Comparison of ENCODE assay signal across 38 cellular contexts in the genomic region with DNA sequence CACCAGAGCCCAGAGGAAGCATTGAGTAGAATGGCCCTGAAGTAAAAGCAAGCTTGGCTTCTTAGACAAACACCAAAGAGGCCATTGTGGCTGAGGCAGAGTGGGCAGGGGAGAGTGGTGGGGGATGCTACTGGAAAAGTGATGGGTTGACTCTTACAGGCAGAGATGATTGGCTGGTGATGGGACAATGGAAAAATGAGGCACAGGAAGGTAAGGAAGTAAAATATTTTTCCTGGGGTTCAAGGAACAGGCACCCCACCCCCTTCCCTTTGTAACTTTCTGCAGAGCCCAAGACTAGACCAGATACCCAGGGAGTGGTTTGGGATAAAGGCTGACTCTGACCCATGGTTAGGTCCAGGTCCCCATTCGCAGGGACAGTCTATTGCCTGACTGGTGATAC. TPM values are rescaled to one million over a fixed set of nuclear protein-coding genes. Genes with fewer than 3 reads are reported as not detected.
"Had no signal": no experiment of that assay in that cellular context is flagged by ENCODE, and none has a peak within 500 bp of the region (broad histone marks: within the 10 kb centered on the region; RNA-seq: fewer than 3 reads in every experiment).

No MANE protein-coding gene starts in this region.

- H3K9me3 ChIP-seq: ascending aorta had no signal

- DNase-seq: activated B cell treated with CpG ODN at 0.5 μM for 24 hours; activated CD4-positive, alpha-beta memory T cell treated with anti-CD3 and anti-CD28 coated beads, Interleukin-2, amount 10 ng/mL, durations not matched to agents 7 days and 5 days; activated CD4-positive, alpha-beta T cell treated with anti-CD3 and anti-CD28 coated beads for 4 hours; activated CD4-positive, alpha-beta T cell treated with anti-CD3 and anti-CD28 coated beads, Interleukin-2, amount 10 ng/mL, durations not matched to agents 24 days and 14 days; activated CD4-positive, alpha-beta T cell treated with anti-CD3 and anti-CD28 coated beads, Interleukin-2, amount 50 U/mL, for 1 hour; activated CD4-positive, alpha-beta T cell treated with anti-CD3 and anti-CD28 coated beads, Interleukin-2, amount 50 U/mL, for 4 hours; activated CD4-positive, CD25-positive, alpha-beta regulatory T cell treated with anti-CD3 and anti-CD28 coated beads, Interleukin-2, amount 50 U/mL, for 72 hours; activated CD8-positive, alpha-beta memory T cell treated with anti-CD3 and anti-CD28 coated beads for 24 hours; activated CD8-positive, alpha-beta memory T cell treated with anti-CD3 and anti-CD28 coated beads, Interleukin-2, amount 10 ng/mL, durations not matched to agents 7 days and 5 days; activated CD8-positive, alpha-beta memory T cell treated with anti-CD3 and anti-CD28 coated beads, Interleukin-2, amount 50 U/mL, for 48 hours; activated CD8-positive, alpha-beta T cell treated with anti-CD3 and anti-CD28 coated beads, Interleukin-2, amount 10 ng/mL, durations not matched to agents 7 days and 5 days; activated effector memory CD4-positive, alpha-beta T cell treated with Interleukin-2 at 50 U/mL for 16 hours; activated gamma-delta T cell; activated naive CD4-positive, alpha-beta T cell treated with anti-CD3 and anti-CD28 coated beads, Interleukin-2, amount 10 ng/mL, durations not matched to agents 7 days and 5 days; activated naive CD4-positive, alpha-beta T cell treated with Interleukin-2 at 50 U/mL for 16 hours; activated naive CD8-positive, alpha-beta T cell treated with anti-CD3 and anti-CD28 coated beads, Interleukin-2, amount 10 ng/mL, durations not matched to agents 7 days and 5 days; activated naive CD8-positive, alpha-beta T cell treated with anti-CD3 and anti-CD28 coated beads, Interleukin-2, amount 50 U/mL, for 24 hours; activated T-cell treated with anti-CD3 and anti-CD28 coated beads, Interleukin-2, amount 50 U/mL, for 24 hours; activated T-cell treated with anti-CD3 and anti-CD28 coated beads, Interleukin-2, amount 50 U/mL, for 48 hours; amygdala; anterior cingulate cortex; caudate nucleus; cerebellar nuclear complex; T-helper 1 cell; T-helper 2 cell; T-helper 9 cell had no signal

- H3K36me3 ChIP-seq: ascending aorta, cardiac muscle cell had no signal

- H3K27me3 ChIP-seq: ascending aorta, cardiac muscle cell had no signal

- H3K4me1 ChIP-seq: ascending aorta had no signal

- H3K4me3 Mint-ChIP-seq: activated B cell treated with CpG ODN at 0.5 μM for 24 hours; activated CD4-positive, alpha-beta memory T cell treated with anti-CD3 and anti-CD28 coated beads, Interleukin-2, amount 10 ng/mL, durations not matched to agents 7 days and 5 days; activated CD4-positive, alpha-beta T cell treated with anti-CD3 and anti-CD28 coated beads, Interleukin-2, amount 10 ng/mL, durations not matched to agents 24 days and 14 days; activated CD8-positive, alpha-beta memory T cell treated with anti-CD3 and anti-CD28 coated beads, Interleukin-2, amount 10 ng/mL, durations not matched to agents 7 days and 5 days; activated CD8-positive, alpha-beta T cell treated with anti-CD3 and anti-CD28 coated beads, Interleukin-2, amount 10 ng/mL, durations not matched to agents 7 days and 5 days; activated naive CD4-positive, alpha-beta T cell treated with anti-CD3 and anti-CD28 coated beads, Interleukin-2, amount 10 ng/mL, durations not matched to agents 7 days and 5 days; activated naive CD4-positive, alpha-beta T cell treated with anti-CD3 and anti-CD28 coated beads, Interleukin-2, amount 50 U/mL, for 24 hours; activated naive CD8-positive, alpha-beta T cell; activated naive CD8-positive, alpha-beta T cell treated with anti-CD3 and anti-CD28 coated beads, Interleukin-2, amount 10 ng/mL, durations not matched to agents 7 days and 5 days; activated naive CD8-positive, alpha-beta T cell treated with anti-CD3 and anti-CD28 coated beads, Interleukin-2, amount 50 U/mL, for 24 hours; activated T-cell treated with anti-CD3 and anti-CD28 coated beads, Interleukin-2, amount 50 U/mL, for 24 hours; brain; central memory CD8-positive, alpha-beta T cell; T-helper 1 cell treated with Interleukin-12 subunit alpha and Interleukin-12 subunit beta and Interleukin-4 antibody, amounts not matched to agents 30 μg/mL and 1 μg/mL, for 36 hours; T-helper 2 cell treated with Interferon-gamma antibody and Interleukin-4, amounts not matched to agents 5 μg/mL and 100 μg/mL, for 36 hours had no signal

- H3K4me3 ChIP-seq: ascending aorta, cardiac muscle cell had no signal

- H3K9me3 Mint-ChIP-seq: activated B cell treated with CpG ODN at 0.5 μM for 24 hours; activated CD4-positive, alpha-beta memory T cell treated with anti-CD3 and anti-CD28 coated beads, Interleukin-2, amount 10 ng/mL, durations not matched to agents 7 days and 5 days; activated CD4-positive, alpha-beta T cell treated with anti-CD3 and anti-CD28 coated beads, Interleukin-2, amount 10 ng/mL, durations not matched to agents 24 days and 14 days; activated naive CD4-positive, alpha-beta T cell treated with anti-CD3 and anti-CD28 coated beads, Interleukin-2, amount 10 ng/mL, durations not matched to agents 7 days and 5 days; activated naive CD4-positive, alpha-beta T cell treated with anti-CD3 and anti-CD28 coated beads, Interleukin-2, amount 50 U/mL, for 24 hours; activated naive CD8-positive, alpha-beta T cell treated with anti-CD3 and anti-CD28 coated beads, Interleukin-2, amount 10 ng/mL, durations not matched to agents 7 days and 5 days; activated naive CD8-positive, alpha-beta T cell treated with anti-CD3 and anti-CD28 coated beads, Interleukin-2, amount 50 U/mL, for 24 hours; activated T-cell treated with anti-CD3 and anti-CD28 coated beads, Interleukin-2, amount 50 U/mL, for 24 hours; activated T-helper 2 cell treated with anti-CD3 and anti-CD28 coated beads, Interferon-gamma antibody, Interleukin-2, Interleukin-4, amounts not matched to agents 10 μg/mL and 5 μg/mL and 100 μg/mL, durations not matched to agents 14 hours and 24 hours and 36 hours; brain; central memory CD8-positive, alpha-beta T cell; T-helper 1 cell treated with Interleukin-12 subunit alpha and Interleukin-12 subunit beta and Interleukin-4 antibody, amounts not matched to agents 30 μg/mL and 1 μg/mL, for 36 hours; T-helper 2 cell treated with Interferon-gamma antibody and Interleukin-4, amounts not matched to agents 5 μg/mL and 100 μg/mL, for 36 hours had no signal

- H3K27ac ChIP-seq: ascending aorta, cardiac muscle cell, VCaP had no signal

- H3K27me3 Mint-ChIP-seq: activated B cell treated with CpG ODN at 0.5 μM for 24 hours; activated CD4-positive, alpha-beta memory T cell treated with anti-CD3 and anti-CD28 coated beads, Interleukin-2, amount 10 ng/mL, durations not matched to agents 7 days and 5 days; activated CD4-positive, alpha-beta T cell treated with anti-CD3 and anti-CD28 coated beads, Interleukin-2, amount 10 ng/mL, durations not matched to agents 24 days and 14 days; activated CD8-positive, alpha-beta memory T cell treated with anti-CD3 and anti-CD28 coated beads, Interleukin-2, amount 10 ng/mL, durations not matched to agents 7 days and 5 days; activated naive CD4-positive, alpha-beta T cell treated with anti-CD3 and anti-CD28 coated beads, Interleukin-2, amount 50 U/mL, for 24 hours; activated naive CD8-positive, alpha-beta T cell; activated naive CD8-positive, alpha-beta T cell treated with anti-CD3 and anti-CD28 coated beads, Interleukin-2, amount 10 ng/mL, durations not matched to agents 7 days and 5 days; activated naive CD8-positive, alpha-beta T cell treated with anti-CD3 and anti-CD28 coated beads, Interleukin-2, amount 50 U/mL, for 24 hours; activated T-cell treated with anti-CD3 and anti-CD28 coated beads, Interleukin-2, amount 50 U/mL, for 24 hours; central memory CD8-positive, alpha-beta T cell had no signal

- ATAC-seq: activated CD8-positive, alpha-beta memory T cell treated with anti-CD3 and anti-CD28 coated beads, Interleukin-2, amount 10 ng/mL, durations not matched to agents 7 days and 5 days; activated CD8-positive, alpha-beta T cell treated with anti-CD3 and anti-CD28 coated beads, Interleukin-2, amount 10 ng/mL, durations not matched to agents 7 days and 5 days; activated naive CD8-positive, alpha-beta T cell treated with anti-CD3 and anti-CD28 coated beads, Interleukin-2, amount 50 U/mL, for 24 hours had no signal

- FAIRE-seq: bronchial epithelial cell, TTC549 had no signal

- H3K36me3 Mint-ChIP-seq: activated naive CD8-positive, alpha-beta T cell had no signal

- H3K4me1 Mint-ChIP-seq: activated CD8-positive, alpha-beta memory T cell treated with anti-CD3 and anti-CD28 coated beads, Interleukin-2, amount 10 ng/mL, durations not matched to agents 7 days and 5 days had no signal

- H3K27ac Mint-ChIP-seq: activated B cell treated with CpG ODN at 0.5 μM for 24 hours; activated CD4-positive, alpha-beta memory T cell treated with anti-CD3 and anti-CD28 coated beads, Interleukin-2, amount 10 ng/mL, durations not matched to agents 7 days and 5 days; activated CD4-positive, alpha-beta T cell treated with anti-CD3 and anti-CD28 coated beads, Interleukin-2, amount 10 ng/mL, durations not matched to agents 24 days and 14 days; activated CD8-positive, alpha-beta memory T cell treated with anti-CD3 and anti-CD28 coated beads, Interleukin-2, amount 10 ng/mL, durations not matched to agents 7 days and 5 days; activated CD8-positive, alpha-beta T cell treated with anti-CD3 and anti-CD28 coated beads, Interleukin-2, amount 10 ng/mL, durations not matched to agents 7 days and 5 days; activated naive CD4-positive, alpha-beta T cell treated with anti-CD3 and anti-CD28 coated beads, Interleukin-2, amount 10 ng/mL, durations not matched to agents 7 days and 5 days; activated naive CD4-positive, alpha-beta T cell treated with anti-CD3 and anti-CD28 coated beads, Interleukin-2, amount 50 U/mL, for 24 hours; activated naive CD8-positive, alpha-beta T cell; activated naive CD8-positive, alpha-beta T cell treated with anti-CD3 and anti-CD28 coated beads, Interleukin-2, amount 10 ng/mL, durations not matched to agents 7 days and 5 days; activated naive CD8-positive, alpha-beta T cell treated with anti-CD3 and anti-CD28 coated beads, Interleukin-2, amount 50 U/mL, for 24 hours; activated T-cell treated with anti-CD3 and anti-CD28 coated beads, Interleukin-2, amount 50 U/mL, for 24 hours; activated T-helper 2 cell treated with anti-CD3 and anti-CD28 coated beads, Interferon-gamma antibody, Interleukin-2, Interleukin-4, amounts not matched to agents 10 μg/mL and 5 μg/mL and 100 μg/mL, durations not matched to agents 14 hours and 24 hours and 36 hours; brain; T-helper 1 cell treated with Interleukin-12 subunit alpha and Interleukin-12 subunit beta and Interleukin-4 antibody, amounts not matched to agents 30 μg/mL and 1 μg/mL, for 36 hours; T-helper 2 cell treated with Interferon-gamma antibody and Interleukin-4, amounts not matched to agents 5 μg/mL and 100 μg/mL, for 36 hours had no signal

RNA-seq across cellular contexts. Expression of gene COL2A1, which starts 34.9 kb away (rescaled TPM):
- total RNA-seq: activated B cell treated with CpG ODN at 0.5 μM for 24 hours; activated CD4-positive, alpha-beta memory T cell treated with anti-CD3 and anti-CD28 coated beads, Interleukin-2, amount 10 ng/mL, durations not matched to agents 7 days and 5 days; activated CD8-positive, alpha-beta T cell treated with anti-CD3 and anti-CD28 coated beads, Interleukin-2, amount 10 ng/mL, durations not matched to agents 7 days and 5 days; activated naive CD8-positive, alpha-beta T cell treated with anti-CD3 and anti-CD28 coated beads, Interleukin-2, amount 10 ng/mL, durations not matched to agents 7 days and 5 days; ascending aorta had no signal
